29 cellular contexts compared by ENCODE assay signal in the genomic region with DNA sequence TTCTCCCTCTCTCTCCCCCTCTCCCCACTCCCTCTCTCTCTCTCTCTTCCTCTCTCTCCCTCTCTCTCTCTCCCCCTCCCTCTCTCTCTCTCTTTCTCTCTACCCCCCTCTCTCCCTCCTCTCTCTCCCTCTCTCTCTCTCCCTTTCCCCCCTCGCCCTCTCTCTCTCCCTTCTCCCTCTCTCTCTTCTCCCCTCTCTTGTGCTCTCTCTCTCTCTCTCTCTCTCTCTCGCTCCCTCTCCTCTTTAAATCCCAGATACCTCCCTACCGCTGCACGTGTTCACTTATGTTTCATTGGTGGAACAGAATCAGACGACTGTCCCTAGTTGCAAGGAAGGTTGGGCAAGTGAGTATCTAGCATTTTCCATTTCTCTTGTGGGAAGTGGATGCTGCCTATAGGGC.
"Had no signal": no experiment of that assay in that cellular context is flagged by ENCODE, and none has a peak within 500 bp of the region (broad histone marks: within the 10 kb centered on the region; RNA-seq: fewer than 3 reads in every experiment).

No MANE protein-coding gene starts in this region.

- H3K27me3 ChIP-seq: hepatocyte, pancreas, upper lobe of right lung had no signal

- H3K27ac ChIP-seq: gastroesophageal sphincter, hepatocyte, pancreas, prostate gland, upper lobe of right lung, WERI-Rb-1 had no signal

- H3K79me2 ChIP-seq: hepatocyte had no signal

- H3K4me2 ChIP-seq: hepatocyte had no signal

- H3K36me3 Mint-ChIP-seq: activated CD4-positive, alpha-beta memory T cell treated with anti-CD3 and anti-CD28 coated beads for 36 hours; activated naive CD4-positive, alpha-beta T cell treated with anti-CD3 and anti-CD28 coated beads, Interleukin-2, amount 50 U/mL, for 24 hours; mesothelial cell of epicardium; naive thymus-derived CD4-positive, alpha-beta T cell; stimulated activated effector memory CD8-positive, alpha-beta T cell treated with anti-CD3 and anti-CD28 coated beads, Interleukin-12 subunit alpha, Interleukin-12 subunit beta, amount 100 ng/mL, for 72 hours had no signal

- ATAC-seq: activated T-cell treated with anti-CD3 and anti-CD28 coated beads, Interleukin-2, amount 50 U/mL, for 4 hours; activated T-helper 17 cell treated with anti-CD3 and anti-CD28 coated beads, Interleukin-2, amount 50 U/mL, for 72 hours; gastroesophageal sphincter; left cardiac atrium; naive thymus-derived CD4-positive, alpha-beta T cell; pancreas; sciatic nerve; stimulated activated effector memory CD8-positive, alpha-beta T cell treated with anti-CD3 and anti-CD28 coated beads, Interleukin-12 subunit alpha, Interleukin-12 subunit beta, amount 100 ng/mL, for 72 hours; stimulated activated naive CD8-positive, alpha-beta T cell treated with anti-CD3 and anti-CD28 coated beads, Interleukin-15, amount 100 ng/mL, for 72 hours; upper lobe of right lung had no signal

- DNase-seq: activated CD4-positive, alpha-beta memory T cell treated with anti-CD3 and anti-CD28 coated beads for 36 hours; activated CD4-positive, alpha-beta T cell treated with anti-CD3 and anti-CD28 coated beads, Interleukin-2, amount 10 ng/mL, durations not matched to agents 24 days and 14 days; activated CD4-positive, CD25-positive, alpha-beta regulatory T cell treated with anti-CD3 and anti-CD28 coated beads, Interleukin-2, amount 50 U/mL, for 72 hours; activated CD8-positive, alpha-beta memory T cell treated with anti-CD3 and anti-CD28 coated beads, Interleukin-2, amount 50 U/mL, for 48 hours; activated gamma-delta T cell treated with Interleukin-2 at 50 U/mL for 16 hours; activated T-cell treated with anti-CD3 and anti-CD28 coated beads, Interleukin-2, amount 50 U/mL, for 4 hours; dermis blood vessel endothelial cell; effector CD4-positive, alpha-beta T cell; erythroblast; islet precursor cell; left cardiac atrium; naive thymus-derived CD4-positive, alpha-beta T cell; pancreas; stimulated activated CD4-positive, alpha-beta T cell treated with anti-CD3 and anti-CD28 coated beads, Interleukin-12 subunit alpha, Interleukin-12 subunit beta, amount 100 ng/mL, for 4 hours; stimulated activated CD4-positive, alpha-beta T cell treated with anti-CD3 and anti-CD28 coated beads, Interleukin-4, amount 100 ng/mL, for 1 hour; stimulated activated naive CD8-positive, alpha-beta T cell treated with anti-CD3 and anti-CD28 coated beads, Interleukin-15, amount 100 ng/mL, for 72 hours; substantia nigra; T-helper 9 cell; upper lobe of right lung; WERI-Rb-1 had no signal

- H3K36me3 ChIP-seq: gastroesophageal sphincter, pancreas, prostate gland, upper lobe of right lung, WERI-Rb-1 had no signal

- H3K4me3 ChIP-seq: gastroesophageal sphincter, hepatocyte, pancreas, prostate gland, skin epidermis, upper lobe of right lung had no signal

- H3K27ac Mint-ChIP-seq: activated CD4-positive, alpha-beta memory T cell treated with anti-CD3 and anti-CD28 coated beads for 36 hours; activated CD4-positive, alpha-beta T cell treated with anti-CD3 and anti-CD28 coated beads, Interleukin-2, amount 10 ng/mL, durations not matched to agents 24 days and 14 days; activated naive CD4-positive, alpha-beta T cell treated with anti-CD3 and anti-CD28 coated beads, Interleukin-2, amount 50 U/mL, for 24 hours; activated T-helper 17 cell treated with anti-CD3 and anti-CD28 coated beads, Interleukin-2, amount 50 U/mL, for 72 hours; naive thymus-derived CD4-positive, alpha-beta T cell; stimulated activated effector memory CD8-positive, alpha-beta T cell treated with anti-CD3 and anti-CD28 coated beads, Interleukin-12 subunit alpha, Interleukin-12 subunit beta, amount 100 ng/mL, for 72 hours; stimulated activated naive CD8-positive, alpha-beta T cell treated with anti-CD3 and anti-CD28 coated beads, Interleukin-15, amount 100 ng/mL, for 72 hours had no signal

- H3K27me3 Mint-ChIP-seq: activated CD4-positive, alpha-beta memory T cell treated with anti-CD3 and anti-CD28 coated beads for 36 hours; activated CD4-positive, alpha-beta T cell treated with anti-CD3 and anti-CD28 coated beads, Interleukin-2, amount 10 ng/mL, durations not matched to agents 24 days and 14 days; activated T-helper 17 cell treated with anti-CD3 and anti-CD28 coated beads, Interleukin-2, amount 50 U/mL, for 72 hours had no signal

- H3K4me3 Mint-ChIP-seq: activated CD4-positive, alpha-beta memory T cell treated with anti-CD3 and anti-CD28 coated beads for 36 hours; activated CD4-positive, alpha-beta T cell treated with anti-CD3 and anti-CD28 coated beads, Interleukin-2, amount 10 ng/mL, durations not matched to agents 24 days and 14 days; activated naive CD4-positive, alpha-beta T cell treated with anti-CD3 and anti-CD28 coated beads, Interleukin-2, amount 50 U/mL, for 24 hours; activated T-cell treated with anti-CD3 and anti-CD28 coated beads, Interleukin-2, amount 50 U/mL, for 4 hours; activated T-helper 17 cell treated with anti-CD3 and anti-CD28 coated beads, Interleukin-2, amount 50 U/mL, for 72 hours; mesothelial cell of epicardium; naive thymus-derived CD4-positive, alpha-beta T cell; stimulated activated effector memory CD8-positive, alpha-beta T cell treated with anti-CD3 and anti-CD28 coated beads, Interleukin-12 subunit alpha, Interleukin-12 subunit beta, amount 100 ng/mL, for 72 hours; stimulated activated naive CD8-positive, alpha-beta T cell treated with anti-CD3 and anti-CD28 coated beads, Interleukin-15, amount 100 ng/mL, for 72 hours had no signal

- H3K4me1 ChIP-seq: pancreas, prostate gland, upper lobe of right lung had no signal

- H3K9me3 Mint-ChIP-seq: activated CD4-positive, alpha-beta memory T cell treated with anti-CD3 and anti-CD28 coated beads for 36 hours; activated CD4-positive, alpha-beta T cell treated with anti-CD3 and anti-CD28 coated beads, Interleukin-2, amount 10 ng/mL, durations not matched to agents 24 days and 14 days; activated naive CD4-positive, alpha-beta T cell treated with anti-CD3 and anti-CD28 coated beads, Interleukin-2, amount 50 U/mL, for 24 hours; activated T-cell treated with anti-CD3 and anti-CD28 coated beads, Interleukin-2, amount 50 U/mL, for 4 hours; activated T-helper 17 cell treated with anti-CD3 and anti-CD28 coated beads, Interleukin-2, amount 50 U/mL, for 72 hours; mesothelial cell of epicardium; stimulated activated effector memory CD8-positive, alpha-beta T cell treated with anti-CD3 and anti-CD28 coated beads, Interleukin-12 subunit alpha, Interleukin-12 subunit beta, amount 100 ng/mL, for 72 hours; stimulated activated naive CD8-positive, alpha-beta T cell treated with anti-CD3 and anti-CD28 coated beads, Interleukin-15, amount 100 ng/mL, for 72 hours had no signal

- H3K9me3 ChIP-seq: gastroesophageal sphincter, pancreas, prostate gland, upper lobe of right lung had no signal

- H3K4me1 Mint-ChIP-seq: activated CD4-positive, alpha-beta T cell treated with anti-CD3 and anti-CD28 coated beads, Interleukin-2, amount 10 ng/mL, durations not matched to agents 24 days and 14 days; activated naive CD4-positive, alpha-beta T cell treated with anti-CD3 and anti-CD28 coated beads, Interleukin-2, amount 50 U/mL, for 24 hours; activated T-helper 17 cell treated with anti-CD3 and anti-CD28 coated beads, Interleukin-2, amount 50 U/mL, for 72 hours; stimulated activated effector memory CD8-positive, alpha-beta T cell treated with anti-CD3 and anti-CD28 coated beads, Interleukin-12 subunit alpha, Interleukin-12 subunit beta, amount 100 ng/mL, for 72 hours; stimulated activated naive CD8-positive, alpha-beta T cell treated with anti-CD3 and anti-CD28 coated beads, Interleukin-15, amount 100 ng/mL, for 72 hours had no signal

- H2AFZ ChIP-seq: hepatocyte had no signal
